Comparison of ENCODE assay signal across 11 cellular contexts in the genomic region with DNA sequence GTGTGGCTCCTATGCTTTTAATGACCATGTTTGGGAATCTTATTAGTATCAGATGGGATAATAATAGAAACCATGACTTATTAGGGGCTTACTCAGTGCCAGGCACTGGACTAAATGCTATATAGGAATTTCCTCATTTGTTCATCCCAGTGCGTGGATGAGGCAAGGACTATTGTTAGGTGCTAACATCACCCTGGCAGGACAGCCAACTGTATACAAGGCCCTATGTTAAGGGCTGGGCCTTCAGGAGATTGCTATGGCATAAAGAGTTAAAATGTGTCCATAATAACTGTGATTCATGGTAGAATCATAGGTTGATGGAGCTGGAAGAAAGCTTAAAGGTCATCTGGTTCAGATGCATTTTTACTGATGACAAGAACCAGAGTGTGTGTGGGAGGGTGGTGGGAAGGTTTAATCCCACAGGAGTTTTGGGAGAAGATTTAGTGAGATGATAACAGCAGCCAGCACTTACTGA. TPM values are rescaled to one million over a fixed set of nuclear protein-coding genes. Genes with fewer than 3 reads are reported as not detected.
A peak's percentile ranks its signal among the peaks of the same experiment; 100 is the strongest.
DNase-seq lines count a peak whose midpoint lies in the region; ATAC-seq and TF ChIP-seq lines count a peak whose summit lies in the region.
"Had no signal": no experiment of that assay in that cellular context is flagged by ENCODE, and none has a peak within 500 bp of the region (broad histone marks: within the 10 kb centered on the region; RNA-seq: fewer than 3 reads in every experiment).

No MANE protein-coding gene starts in this region.

- CTCF ChIA-PET in activated naive CD4-positive, alpha-beta T cell treated with anti-CD3 and anti-CD28 coated beads for 36 hours (lab: Charles Lee), result interaction anchor here (1.5 kb wide), 1 partner anchor 20 kb away, joined by 4 read pairs; no protein-coding TSS in a partner anchor

- no peaks in the 10 kb centered on the region for H3K9me3 Mint-ChIP-seq in mesothelial cell of epicardium
- no peaks in the 10 kb centered on the region for H3K9me3 Mint-ChIP-seq in activated naive CD4-positive, alpha-beta T cell treated with anti-CD3 and anti-CD28 coated beads for 36 hours

- TF ChIP-seq POLR2A in vagina (IDR thresholded peaks at IDR 0.05), result no peak

- no peak for TF ChIP-seq CTCF in heart right ventricle (IDR thresholded peaks at IDR 0.05)
- no peak for TF ChIP-seq CTCF in mesothelial cell of epicardium (IDR thresholded peaks at IDR 0.05; ENCODE audit: unreplicated experiment)
- no peak for TF ChIP-seq CTCF in vagina (IDR thresholded peaks at IDR 0.05)

- WGBS in heart right ventricle, 2 donors, result 52 to 53% methylated on average over 1 of the region's 1 CpG

- H3K4me1 ChIP-seq in heart right ventricle (peaks cover 4 to 58% (median 28%) of the 10 kb centered on the region in 9 donors), vagina (peaks cover 41% of the 10 kb centered on the region)

- H3K9me3 ChIP-seq in heart right ventricle (no peaks in the 10 kb centered on the region), vagina (no peaks in the 10 kb centered on the region)

- no peak overlapping the region for H3K4me3 Mint-ChIP-seq in mesothelial cell of epicardium
- H3K4me3 Mint-ChIP-seq in activated naive CD4-positive, alpha-beta T cell treated with anti-CD3 and anti-CD28 coated beads for 36 hours, result no peak overlapping the region
- H3K4me3 Mint-ChIP-seq: activated naive CD8-positive, alpha-beta T cell had no signal

- peak in 6 of 8 donors; percentile 32 to 71 (median 42) for ATAC-seq in heart right ventricle

- H3K27ac ChIP-seq in heart right ventricle, result peak overlapping the region in 9 of 10 donors; percentile 18 to 99 (median 73)
- peak overlapping the region; percentile 54 for H3K27ac ChIP-seq in vagina

- DNase-seq in heart right ventricle, result peak in 1 of 2 donors; percentile 37
- DNase-seq in cardiac septum (ENCODE audit: low spot score), result no peak
- peak; percentile 55 for DNase-seq in dermis blood vessel endothelial cell
- no peak for DNase-seq in mesothelial cell of epicardium (ENCODE audit: low spot score in 2 of 2, unreplicated experiment in 2 of 2)
- no peak for DNase-seq in vagina (ENCODE audit: extremely low spot score in 2 of 2)
- no peak for DNase-seq in COR-L47 (lab: John Stamatoyannopoulos, UW)
- DNase-seq in GM19240 (ENCODE audit: insufficient read length, low spot score), result no peak
- no peak for DNase-seq in activated naive CD4-positive, alpha-beta T cell treated with anti-CD3 and anti-CD28 coated beads for 36 hours
- DNase-seq: mesendoderm, SHP77 had no signal

- H3K27ac Mint-ChIP-seq in mesothelial cell of epicardium, result peak overlapping the region; percentile 95
- no peak overlapping the region for H3K27ac Mint-ChIP-seq in activated naive CD4-positive, alpha-beta T cell treated with anti-CD3 and anti-CD28 coated beads for 36 hours

- intact Hi-C loops in heart right ventricle (cut with DNase I), result no loop called here
- intact Hi-C loops in cardiac septum (cut with DNase I), result no loop called here
- intact Hi-C loops in vagina (cut with DNase I), result no loop called here
- intact Hi-C loops in activated naive CD4-positive, alpha-beta T cell treated with anti-CD3 and anti-CD28 coated beads for 36 hours (cut with micrococcal nuclease), result no loop called here

- H3K4me3 ChIP-seq in heart right ventricle (no peak overlapping the region), vagina (no peak overlapping the region)

- peaks cover 0 to 12% (median 0%) of the 10 kb centered on the region in 7 donors for H3K27me3 ChIP-seq in heart right ventricle
- no peaks in the 10 kb centered on the region for H3K27me3 ChIP-seq in vagina

- no peaks in the 10 kb centered on the region for H3K27me3 Mint-ChIP-seq in mesothelial cell of epicardium (ENCODE audit: low read depth)
- H3K27me3 Mint-ChIP-seq in activated naive CD4-positive, alpha-beta T cell treated with anti-CD3 and anti-CD28 coated beads for 36 hours (ENCODE audit: low read depth), result no peaks in the 10 kb centered on the region
- H3K27me3 Mint-ChIP-seq: activated naive CD8-positive, alpha-beta T cell had no signal

- H3K36me3 Mint-ChIP-seq in mesothelial cell of epicardium, result no peaks in the 10 kb centered on the region
- no peaks in the 10 kb centered on the region for H3K36me3 Mint-ChIP-seq in activated naive CD4-positive, alpha-beta T cell treated with anti-CD3 and anti-CD28 coated beads for 36 hours (ENCODE audit: low read depth)
- H3K36me3 Mint-ChIP-seq: activated naive CD8-positive, alpha-beta T cell had no signal

- H3K4me1 Mint-ChIP-seq in mesothelial cell of epicardium, result peaks cover 45% of the 10 kb centered on the region
- H3K4me1 Mint-ChIP-seq in activated naive CD4-positive, alpha-beta T cell treated with anti-CD3 and anti-CD28 coated beads for 36 hours (ENCODE audit: low read depth), result peaks cover 9% of the 10 kb centered on the region

- no peaks in the 10 kb centered on the region for H3K36me3 ChIP-seq in heart right ventricle
- no peaks in the 10 kb centered on the region for H3K36me3 ChIP-seq in vagina

RNA-seq across cellular contexts. Expression of gene FEM1B, which starts 4.7 kb away (rescaled TPM):
- total RNA-seq in heart right ventricle (100 to 1,000 TPM in 1 of 10 donors, 10 to 100 TPM in 9; 39.9 to 101 (median 76.5) TPM), cardiac septum (114 TPM), dermis blood vessel endothelial cell (47.0 and 48.9 TPM in 2 replicates), mesothelial cell of epicardium (49.6 to 61.0 TPM (median 54.6 TPM) in 3 replicates), vagina (38.3 TPM)
- polyA plus RNA-seq in heart right ventricle, result 10 to 100 TPM; 10.5 to 22.0 TPM
- 10 to 100 TPM; 30.3 to 34.2 TPM for total RNA-seq in activated naive CD4-positive, alpha-beta T cell treated with anti-CD3 and anti-CD28 coated beads for 36 hours

RNA-seq across cellular contexts. Expression of gene CLN6, which starts 43.3 kb away (rescaled TPM):
- total RNA-seq in heart right ventricle, result 10 to 100 TPM in 2 of 10 donors, 1 to 10 TPM in 8; 5.8 to 14.2 (median 8.9) TPM
- polyA plus RNA-seq in heart right ventricle, result 10 to 100 TPM; 10.6 to 14.2 TPM
- total RNA-seq in cardiac septum, result 8.5 TPM
- total RNA-seq in dermis blood vessel endothelial cell, result 10.6 and 16.0 TPM in 2 replicates
- total RNA-seq in mesothelial cell of epicardium, result 35.1 to 35.8 TPM (median 35.3 TPM) in 3 replicates
- 23.3 TPM for total RNA-seq in vagina
- 10 to 100 TPM; 30.5 to 34.2 TPM for total RNA-seq in activated naive CD4-positive, alpha-beta T cell treated with anti-CD3 and anti-CD28 coated beads for 36 hours
